Comparison of ENCODE assay signal across 1 cellular context in genomic region chr10:94627511-94627910, GRCh38.
TF ChIP-seq lines count a peak whose summit lies in the region.

No MANE protein-coding gene starts in this region.

TF ChIP-seq in GM23338, 12 proteins besides CTCF, POLR2A, EP300 and RAD21 (continued from another document):
- TF ChIP-seq ZNF462 (CRISPR knock-in tag; IDR thresholded peaks at IDR 0.05) (no peak), ZNF114 (CRISPR knock-in tag; IDR thresholded peaks at IDR 0.05) (no peak), REST (IDR thresholded peaks at IDR 0.05; ENCODE audit: unreplicated experiment) (no peak), ETS1 (IDR thresholded peaks at IDR 0.05) (no peak), EZH2phosphoT487 (IDR thresholded peaks at IDR 0.05; ENCODE audit: unreplicated experiment) (no peak), EZH2 (IDR thresholded peaks at IDR 0.05; ENCODE audit: low read depth, unreplicated experiment) (no peak), NANOG (IDR thresholded peaks at IDR 0.05; ENCODE audit: borderline replicate concordance) (no peak), ZNF331 (CRISPR knock-in tag; IDR thresholded peaks at IDR 0.05; ENCODE audit: low read depth) (no peak), CREB1 (CRISPR knock-in tag; IDR thresholded peaks at IDR 0.05; ENCODE audit: low read depth) (no peak), JUNB (IDR thresholded peaks at IDR 0.05; ENCODE audit: unreplicated experiment) (no peak), STAT1 (IDR thresholded peaks at IDR 0.05; ENCODE audit: unreplicated experiment) (no peak)
